8 cellular contexts compared by ENCODE assay signal in genomic region chr7:136687693-136688322, GRCh38.
DNase-seq lines count a peak whose midpoint lies in the region; ATAC-seq and TF ChIP-seq lines count a peak whose summit lies in the region.

No MANE protein-coding gene starts in this region.

- no peak overlapping the region for H3K4me3 ChIP-seq in kidney epithelial cell (ENCODE audit: low read depth, low read length)

- DNase-seq in NCI-H2107 treated with DMSO at 0.1 percent for 48 hours (lab: John Stamatoyannopoulos, UW; ENCODE audit: unreplicated experiment) (peak; percentile 7), NCI-H2107 (lab: John Stamatoyannopoulos, UW) (no peak), SW480 (ENCODE audit: low spot score) (peak; percentile 29), kidney epithelial cell (ENCODE audit: low read depth) (no peak), T-helper 17 cell (no peak)
- no peak for DNase-seq in CD4-positive, alpha-beta T cell
- no peak for DNase-seq in activated CD4-positive, alpha-beta T cell treated with anti-CD3 and anti-CD28 coated beads, Interleukin-2, amount 50 U/mL, for 48 hours

- POLR2A ChIA-PET in CD4-positive, alpha-beta T cell (lab: Charles Lee): no interaction called here

- intact Hi-C loops in CD4-positive, alpha-beta T cell (cut with DNase I, micrococcal nuclease): no loop called here

- no peaks in the 10 kb centered on the region for H3K27me3 Mint-ChIP-seq in T-helper 17 cell
- H3K27me3 Mint-ChIP-seq in CD4-positive, alpha-beta T cell: no peaks in the 10 kb centered on the region

- H3K9me3 ChIP-seq in T-helper 17 cell (ENCODE audit: control insufficient read depth, low read length, poor library complexity, severe bottlenecking): no peaks in the 10 kb centered on the region
- no peaks in the 10 kb centered on the region for H3K9me3 ChIP-seq in CD4-positive, alpha-beta T cell (ENCODE audit: control insufficient read depth, low read length)

- no peak overlapping the region for H3K27ac ChIP-seq in CD4-positive, alpha-beta T cell (ENCODE audit: low read depth, low read length)

- ATAC-seq in HG03520 (IDR thresholded peaks at IDR 0.05; ENCODE audit: unreplicated experiment): peak; percentile 50
- no peak for ATAC-seq in T-helper 17 cell
- no peak for ATAC-seq in CD4-positive, alpha-beta T cell (ENCODE audit: poor library complexity)

- CTCF ChIA-PET in CD4-positive, alpha-beta T cell (lab: Charles Lee): no interaction called here

- no peak overlapping the region for H3K27ac Mint-ChIP-seq in T-helper 17 cell
- H3K27ac Mint-ChIP-seq in CD4-positive, alpha-beta T cell: no peak overlapping the region

- H3K36me3 Mint-ChIP-seq in T-helper 17 cell (ENCODE audit: low read depth): no peaks in the 10 kb centered on the region
- no peaks in the 10 kb centered on the region for H3K36me3 Mint-ChIP-seq in CD4-positive, alpha-beta T cell (ENCODE audit: low read depth)

- H3K27me3 ChIP-seq in kidney epithelial cell (ENCODE audit: control insufficient read depth, insufficient read depth, low read length): no peaks in the 10 kb centered on the region
- no peaks in the 10 kb centered on the region for H3K27me3 ChIP-seq in CD4-positive, alpha-beta T cell (ENCODE audit: control insufficient read depth, insufficient read depth, low read length)

- H3K4me3 Mint-ChIP-seq in T-helper 17 cell: no peak overlapping the region
- H3K4me3 Mint-ChIP-seq in CD4-positive, alpha-beta T cell: no peak overlapping the region

- no peaks in the 10 kb centered on the region for H3K4me1 Mint-ChIP-seq in T-helper 17 cell
- H3K4me1 Mint-ChIP-seq in CD4-positive, alpha-beta T cell (ENCODE audit: low read depth): no peaks in the 10 kb centered on the region

- no peaks in the 10 kb centered on the region for H3K9me3 Mint-ChIP-seq in CD4-positive, alpha-beta T cell

- TF ChIP-seq CTCF in kidney epithelial cell (IDR thresholded peaks at IDR 0.05; ENCODE audit: insufficient read depth, low read length, poor library complexity, severe bottlenecking): peak; percentile 62
- no peak for TF ChIP-seq CTCF in CD4-positive, alpha-beta T cell (IDR thresholded peaks at IDR 0.05)

- H3K36me3 ChIP-seq in kidney epithelial cell (ENCODE audit: control insufficient read depth, insufficient read depth, low read length): no peaks in the 10 kb centered on the region

Comparison
In these comparisons a context has a peak if more than half of its experiments do, and no peak if none do; other contexts are left out.
1. DNase-seq: peak in NCI-H2107 treated with DMSO at 0.1 percent for 48 hours (single experiment) and SW480 (single experiment); none in NCI-H2107 (single experiment), kidney epithelial cell (single experiment), T-helper 17 cell (0 of 3), CD4-positive, alpha-beta T cell (0 of 10) and activated CD4-positive, alpha-beta T cell treated with anti-CD3 and anti-CD28 coated beads, Interleukin-2, amount 50 U/mL, for 48 hours (0 of 2).